ENCODE assay signal across 17 cellular contexts in the genomic region with DNA sequence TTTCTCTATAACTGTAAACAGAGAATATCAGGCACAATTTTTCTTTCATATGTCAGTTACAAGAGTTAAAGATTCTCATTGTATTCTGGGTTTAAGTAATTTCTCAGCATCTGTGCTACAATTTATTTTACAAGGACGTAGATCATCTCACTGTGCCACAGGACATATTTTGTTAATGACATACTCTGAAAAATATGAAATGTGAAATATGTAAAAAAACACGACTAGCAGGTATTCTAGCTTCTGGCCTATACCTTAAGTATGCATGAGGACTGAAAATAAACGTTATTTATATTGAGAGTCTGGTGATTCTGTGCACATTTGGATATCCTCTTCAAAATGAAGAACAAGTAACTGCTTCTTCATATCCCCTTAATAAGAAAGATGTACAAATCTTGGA.
"Had no signal": no experiment of that assay in that cellular context is flagged by ENCODE, and none has a peak within 500 bp of the region (broad histone marks: within the 10 kb centered on the region; RNA-seq: fewer than 3 reads in every experiment).

No MANE protein-coding gene starts in this region.

- H3K27me3 Mint-ChIP-seq: activated CD4-positive, alpha-beta T cell treated with anti-CD3 and anti-CD28 coated beads, Interleukin-2, amount 10 ng/mL, durations not matched to agents 7 days and 5 days; activated naive CD8-positive, alpha-beta T cell treated with anti-CD3 and anti-CD28 coated beads for 36 hours; dendritic cell treated with granulocyte-macrophage colony-stimulating factor and Interleukin-4, amounts not matched to agents 40 ng/mL and 50 ng/mL, for 4 days; effector memory CD8-positive, alpha-beta T cell; naive B cell had no signal

- H3K4me1 ChIP-seq: tibial artery had no signal

- H3K4me3 Mint-ChIP-seq: activated CD4-positive, alpha-beta T cell treated with anti-CD3 and anti-CD28 coated beads, Interleukin-2, amount 10 ng/mL, durations not matched to agents 7 days and 5 days; activated naive CD8-positive, alpha-beta T cell treated with anti-CD3 and anti-CD28 coated beads for 36 hours; activated T-cell treated with anti-CD3 and anti-CD28 coated beads, Interleukin-2, amount 50 U/mL, for 72 hours; dendritic cell treated with granulocyte-macrophage colony-stimulating factor and Interleukin-4, amounts not matched to agents 40 ng/mL and 50 ng/mL, for 4 days; effector memory CD8-positive, alpha-beta T cell; naive B cell had no signal

- H3K36me3 Mint-ChIP-seq: activated naive CD8-positive, alpha-beta T cell treated with anti-CD3 and anti-CD28 coated beads for 36 hours; naive B cell had no signal

- H3K27ac Mint-ChIP-seq: activated CD4-positive, alpha-beta T cell treated with anti-CD3 and anti-CD28 coated beads, Interleukin-2, amount 10 ng/mL, durations not matched to agents 7 days and 5 days; activated naive CD8-positive, alpha-beta T cell treated with anti-CD3 and anti-CD28 coated beads for 36 hours; activated T-cell treated with anti-CD3 and anti-CD28 coated beads, Interleukin-2, amount 50 U/mL, for 72 hours; dendritic cell treated with granulocyte-macrophage colony-stimulating factor and Interleukin-4, amounts not matched to agents 40 ng/mL and 50 ng/mL, for 4 days; effector memory CD8-positive, alpha-beta T cell; naive B cell had no signal

- H3K9me3 ChIP-seq: tibial artery had no signal

- DNase-seq: activated CD4-positive, alpha-beta T cell treated with anti-CD3 and anti-CD28 coated beads, Interleukin-2, amount 10 ng/mL, durations not matched to agents 7 days and 5 days; activated CD8-positive, alpha-beta memory T cell treated with anti-CD3 and anti-CD28 coated beads, Interleukin-2, amount 50 U/mL, for 48 hours; activated gamma-delta T cell treated with Interleukin-2 at 50 U/mL for 16 hours; activated naive CD8-positive, alpha-beta T cell treated with anti-CD3 and anti-CD28 coated beads for 36 hours; activated T-cell treated with anti-CD3 and anti-CD28 coated beads, Interleukin-2, amount 50 U/mL, for 72 hours; cerebellar nuclear complex; effector memory CD8-positive, alpha-beta T cell; islet precursor cell; naive B cell; posterior cingulate gyrus; stimulated activated CD4-positive, alpha-beta T cell treated with anti-CD3 and anti-CD28 coated beads, Interleukin-4, amount 100 ng/mL, for 24 hours; stimulated activated naive CD4-positive, alpha-beta T cell; tibial artery had no signal

- H3K4me1 Mint-ChIP-seq: activated CD4-positive, alpha-beta T cell treated with anti-CD3 and anti-CD28 coated beads, Interleukin-2, amount 10 ng/mL, durations not matched to agents 7 days and 5 days; activated naive CD8-positive, alpha-beta T cell treated with anti-CD3 and anti-CD28 coated beads for 36 hours; naive B cell had no signal

- H3K36me3 ChIP-seq: tibial artery had no signal

- H3K4me3 ChIP-seq: lung, skin epidermis, tibial artery had no signal

- H3K27ac ChIP-seq: epithelial cell of prostate, skin epidermis, tibial artery had no signal

- H3K27me3 ChIP-seq: tibial artery had no signal

- H3K9me3 Mint-ChIP-seq: activated CD4-positive, alpha-beta T cell treated with anti-CD3 and anti-CD28 coated beads, Interleukin-2, amount 10 ng/mL, durations not matched to agents 7 days and 5 days; dendritic cell treated with granulocyte-macrophage colony-stimulating factor and Interleukin-4, amounts not matched to agents 40 ng/mL and 50 ng/mL, for 4 days had no signal
